In the genomic region with DNA sequence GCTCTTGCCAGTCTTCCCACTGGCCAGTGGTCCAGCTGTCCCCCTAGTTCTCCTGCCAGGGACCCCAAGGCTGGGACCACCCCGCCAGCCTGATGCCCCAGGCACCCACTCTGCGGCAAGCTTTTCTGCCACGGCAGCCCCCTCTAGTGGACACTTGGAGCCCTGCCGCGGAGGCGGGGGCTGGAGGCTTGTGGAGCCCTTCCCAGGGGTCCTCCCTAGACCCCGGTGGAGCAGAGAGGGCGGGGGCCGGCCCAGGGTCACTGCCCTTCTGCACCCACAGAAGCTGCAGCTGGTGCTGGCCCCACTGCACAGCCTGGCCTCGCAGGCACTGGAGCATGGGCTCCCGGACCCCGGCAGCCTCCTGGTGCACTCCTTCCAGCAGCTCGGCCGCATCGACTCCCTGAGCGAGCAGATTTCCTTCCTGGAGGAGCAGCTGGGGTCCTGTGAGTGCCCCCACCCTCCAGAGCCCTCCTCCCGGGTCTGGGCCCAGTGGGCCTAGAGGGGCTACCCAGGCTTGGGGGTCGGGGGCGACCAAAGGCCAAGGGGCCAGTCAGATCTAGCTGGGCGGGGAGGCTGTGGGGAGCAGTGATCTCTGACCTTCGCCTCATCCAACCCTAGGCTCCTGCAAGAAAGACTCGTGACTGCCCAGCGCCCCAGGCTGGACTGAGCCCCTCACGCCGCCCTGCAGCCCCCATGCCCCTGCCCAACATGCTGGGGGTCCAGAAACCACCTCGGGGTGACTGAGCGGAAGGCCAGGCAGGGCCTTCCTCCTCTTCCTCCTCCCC, we compare ENCODE assay signal across 8 cellular contexts. TPM values are rescaled to one million over a fixed set of nuclear protein-coding genes. Genes with fewer than 3 reads are reported as not detected.
DNase-seq lines count a peak whose midpoint lies in the region; ATAC-seq, FAIRE-seq and TF ChIP-seq lines count a peak whose summit lies in the region.

No MANE protein-coding gene starts in this region.

- no peak overlapping the region for H2AFZ ChIP-seq in Karpas-422 (ENCODE audit: low read length)

- peak; percentile 65 for ATAC-seq in CD4-positive, alpha-beta T cell (ENCODE audit: poor library complexity)
- ATAC-seq in activated CD8-positive, alpha-beta memory T cell treated with anti-CD3 and anti-CD28 coated beads, Interleukin-2, amount 10 ng/mL, durations not matched to agents 7 days and 5 days = peak; percentile 46
- peak; percentile 13 for ATAC-seq in foreskin keratinocyte
- ATAC-seq in HG03175 (IDR thresholded peaks at IDR 0.05; ENCODE audit: unreplicated experiment) = no peak

- H3K4me1 Mint-ChIP-seq in CD4-positive, alpha-beta T cell (ENCODE audit: low read depth) = no peaks in the 10 kb centered on the region
- H3K4me1 Mint-ChIP-seq in activated CD8-positive, alpha-beta memory T cell treated with anti-CD3 and anti-CD28 coated beads, Interleukin-2, amount 10 ng/mL, durations not matched to agents 7 days and 5 days = no peaks in the 10 kb centered on the region

- H3K79me2 ChIP-seq in Karpas-422 (ENCODE audit: low read length) = no peaks in the 10 kb centered on the region

- CTCF ChIA-PET in CD4-positive, alpha-beta T cell (lab: Charles Lee) = interaction anchor here (0.5 to 1.3 kb wide), 5 partner anchors 29 to 208 kb away, joined by 3 to 4 read pairs (median 3); no protein-coding TSS in a partner anchor
- CTCF ChIA-PET in activated CD8-positive, alpha-beta memory T cell treated with anti-CD3 and anti-CD28 coated beads, Interleukin-2, amount 10 ng/mL, durations not matched to agents 7 days and 5 days (lab: Charles Lee) = interaction anchor here (0.7 to 2.4 kb wide), 21 partner anchors 11 to 398 kb away, joined by 3 to 33 read pairs (median 4); a partner anchor contains a TSS

- H3K4me3 ChIP-seq in Karpas-422 (ENCODE audit: low read length) (no peak overlapping the region), small intestine (ENCODE audit: low read depth in 1 of 2, low read length in 2 of 2) (no peak overlapping the region)

- H3K27ac Mint-ChIP-seq in CD4-positive, alpha-beta T cell = no peak overlapping the region
- H3K27ac Mint-ChIP-seq in activated CD8-positive, alpha-beta memory T cell treated with anti-CD3 and anti-CD28 coated beads, Interleukin-2, amount 10 ng/mL, durations not matched to agents 7 days and 5 days = no peak overlapping the region

- no peak for FAIRE-seq in small intestine (lab: Jason Lieb, UNC)

- H3K36me3 ChIP-seq in Karpas-422 (ENCODE audit: insufficient read depth, low read length) (no peaks in the 10 kb centered on the region), small intestine (ENCODE audit: control insufficient read depth in 2 of 2, insufficient read depth in 2 of 2, low read length in 2 of 2) (peaks cover 4 to 13% of the 10 kb centered on the region in 2 donors)

- WGBS in small intestine, 3 donors = 26 to 44% (median 37%) methylated on average over 21 to 27 of the region's 27 CpGs

- H3K36me3 Mint-ChIP-seq in CD4-positive, alpha-beta T cell (ENCODE audit: low read depth) = no peaks in the 10 kb centered on the region
- H3K36me3 Mint-ChIP-seq in activated CD8-positive, alpha-beta memory T cell treated with anti-CD3 and anti-CD28 coated beads, Interleukin-2, amount 10 ng/mL, durations not matched to agents 7 days and 5 days = no peaks in the 10 kb centered on the region

- H3K27me3 Mint-ChIP-seq in CD4-positive, alpha-beta T cell = peaks cover 6% of the 10 kb centered on the region
- H3K27me3 Mint-ChIP-seq in activated CD8-positive, alpha-beta memory T cell treated with anti-CD3 and anti-CD28 coated beads, Interleukin-2, amount 10 ng/mL, durations not matched to agents 7 days and 5 days = peaks cover under 1% of the 10 kb centered on the region

- H3K9me3 Mint-ChIP-seq in CD4-positive, alpha-beta T cell = no peaks in the 10 kb centered on the region
- no peaks in the 10 kb centered on the region for H3K9me3 Mint-ChIP-seq in activated CD8-positive, alpha-beta memory T cell treated with anti-CD3 and anti-CD28 coated beads, Interleukin-2, amount 10 ng/mL, durations not matched to agents 7 days and 5 days (ENCODE audit: low read depth)

- no peaks in the 10 kb centered on the region for H3K9me3 ChIP-seq in CD4-positive, alpha-beta T cell (ENCODE audit: control insufficient read depth, low read length)
- H3K9me3 ChIP-seq in Karpas-422 (ENCODE audit: low read length) = no peaks in the 10 kb centered on the region
- H3K9me3 ChIP-seq in small intestine (ENCODE audit: control insufficient read depth, low read depth) = no peaks in the 10 kb centered on the region

- no peak overlapping the region for H3K4me3 Mint-ChIP-seq in CD4-positive, alpha-beta T cell
- H3K4me3 Mint-ChIP-seq in activated CD8-positive, alpha-beta memory T cell treated with anti-CD3 and anti-CD28 coated beads, Interleukin-2, amount 10 ng/mL, durations not matched to agents 7 days and 5 days = no peak overlapping the region

- H3K4me2 ChIP-seq in Karpas-422 (ENCODE audit: low read depth, low read length, poor library complexity, severe bottlenecking) = no peak overlapping the region

- H3K4me1 ChIP-seq in Karpas-422 (ENCODE audit: low read length) (peaks cover 4% of the 10 kb centered on the region; the same call in 1 of the 2 replicates), foreskin keratinocyte (no peaks in the 10 kb centered on the region), small intestine (ENCODE audit: control insufficient read depth in 2 of 2, insufficient read depth in 1 of 2, low read depth in 1 of 2, low read length in 1 of 2) (peaks cover 0 to 5% of the 10 kb centered on the region in 2 donors)

- H3K27ac ChIP-seq in CD4-positive, alpha-beta T cell (ENCODE audit: low read depth, low read length) = no peak overlapping the region
- no peak overlapping the region for H3K27ac ChIP-seq in Karpas-422 (ENCODE audit: low read length)
- H3K27ac ChIP-seq in foreskin keratinocyte = no peak overlapping the region
- peak overlapping the region in 1 of 2 donors; percentile 60 for H3K27ac ChIP-seq in small intestine (ENCODE audit: low read depth in 1 of 2, low read length in 1 of 2)

- H3K27me3 ChIP-seq in CD4-positive, alpha-beta T cell (ENCODE audit: control insufficient read depth, insufficient read depth, low read length) = peaks cover 9% of the 10 kb centered on the region
- H3K27me3 ChIP-seq in Karpas-422 (ENCODE audit: low read length) (no peaks in the 10 kb centered on the region), foreskin keratinocyte (peaks cover 7% of the 10 kb centered on the region), small intestine (ENCODE audit: control insufficient read depth in 2 of 2, insufficient read depth in 2 of 2, low read length in 2 of 2) (no peaks in the 10 kb centered on the region)

- no peak overlapping the region for H3K9ac ChIP-seq in Karpas-422 (ENCODE audit: low read length)

- intact Hi-C loops in CD4-positive, alpha-beta T cell (cut with DNase I, micrococcal nuclease) = no loop called here

- H3K9me2 ChIP-seq in Karpas-422 (replicated peaks; ENCODE audit: insufficient read depth, low read length) = no peaks in the 10 kb centered on the region

- peak; percentile 71 for TF ChIP-seq CTCF in CD4-positive, alpha-beta T cell (IDR thresholded peaks at IDR 0.05)
- TF ChIP-seq CTCF in foreskin keratinocyte (conservative IDR thresholded peaks at IDR 0.05) = peak; percentile 75

- DNase-seq in CD4-positive, alpha-beta T cell = peak in 9 of 10 experiments; percentile 17 to 60 (median 28)
- DNase-seq in Karpas-422 (peak; percentile 81), foreskin keratinocyte (no peak), small intestine (no peak), cerebellar cortex (ENCODE audit: low spot score) (no peak)
- peak; percentile 55 for DNase-seq in activated CD8-positive, alpha-beta memory T cell treated with anti-CD3 and anti-CD28 coated beads, Interleukin-2, amount 10 ng/mL, durations not matched to agents 7 days and 5 days
- DNase-seq in stimulated activated CD4-positive, alpha-beta T cell treated with anti-CD3 and anti-CD28 coated beads, Interleukin-1b, Interleukin-23, amount 100 ng/mL, for 4 hours (ENCODE audit: low read depth in 2 of 2) = peak; percentile 30 to 35

- POLR2A ChIA-PET in CD4-positive, alpha-beta T cell (lab: Charles Lee) = no interaction called here

- peaks cover 4% of the 10 kb centered on the region; the same call in 1 of the 2 replicates for H4K20me1 ChIP-seq in Karpas-422 (ENCODE audit: insufficient read depth, low read depth, low read length)

RNA-seq across cellular contexts. Expression of a gene that starts 9.1 kb away (rescaled TPM):
- not detected for total RNA-seq in CD4-positive, alpha-beta T cell
- not detected in 2 replicates for total RNA-seq in Karpas-422 (2014; rRNA removed; shearing (Covaris generic); ENCODE audit: low replicate concordance)
- 1 to 10 TPM in 1 of 2 experiments, under 1 TPM in 1; 0.29 to 1.1 TPM for total RNA-seq in activated CD8-positive, alpha-beta memory T cell treated with anti-CD3 and anti-CD28 coated beads, Interleukin-2, amount 10 ng/mL, durations not matched to agents 7 days and 5 days
- total RNA-seq in foreskin keratinocyte = 14.7 and 16.4 TPM in 2 replicates
- polyA plus RNA-seq in foreskin keratinocyte (19.5 and 25.1 TPM in 2 replicates), small intestine (100 to 1,000 TPM in 1 of 3 donors, 10 to 100 TPM in 2; 15.4 to 114 (median 16.8) TPM)

RNA-seq across cellular contexts. Expression of a gene that starts 15.4 kb away (rescaled TPM):
- total RNA-seq in CD4-positive, alpha-beta T cell = 1 to 10 TPM; 3.6 to 4.0 TPM
- total RNA-seq in Karpas-422 (2014; rRNA removed; shearing (Covaris generic); ENCODE audit: low replicate concordance) = 12.3 and 38.5 TPM in 2 replicates
- total RNA-seq in activated CD8-positive, alpha-beta memory T cell treated with anti-CD3 and anti-CD28 coated beads, Interleukin-2, amount 10 ng/mL, durations not matched to agents 7 days and 5 days = 10 to 100 TPM; 16.9 to 20.5 TPM
- 38.1 and 41.9 TPM in 2 replicates for total RNA-seq in foreskin keratinocyte
- polyA plus RNA-seq in foreskin keratinocyte (61.5 and 75.3 TPM in 2 replicates), small intestine (100 to 1,000 TPM; 257 to 653 (median 468) TPM)

RNA-seq across cellular contexts. Expression of a gene that starts 40.5 kb away (rescaled TPM):
- total RNA-seq in CD4-positive, alpha-beta T cell = under 1 TPM in 1 of 2 experiments, not detected in 1; 0.11 TPM
- total RNA-seq in Karpas-422 (2014; rRNA removed; shearing (Covaris generic); ENCODE audit: low replicate concordance) = not detected in 2 replicates
- not detected for total RNA-seq in activated CD8-positive, alpha-beta memory T cell treated with anti-CD3 and anti-CD28 coated beads, Interleukin-2, amount 10 ng/mL, durations not matched to agents 7 days and 5 days
- total RNA-seq in foreskin keratinocyte = 0.07 and 0.21 TPM in 2 replicates
- polyA plus RNA-seq in foreskin keratinocyte (0.18 and 0.19 TPM in 2 replicates), small intestine (10 to 100 TPM in 1 of 3 donors, 1 to 10 TPM in 1, under 1 TPM in 1; 0.22 to 12.1 (median 1.1) TPM)

Comparison
In these comparisons a context has a peak if more than half of its experiments do, and no peak if none do; other contexts are left out.
1. DNase-seq: peak in CD4-positive, alpha-beta T cell (9 of 10), Karpas-422 (single experiment), activated CD8-positive, alpha-beta memory T cell treated with anti-CD3 and anti-CD28 coated beads, Interleukin-2, amount 10 ng/mL, durations not matched to agents 7 days and 5 days (single experiment) and stimulated activated CD4-positive, alpha-beta T cell treated with anti-CD3 and anti-CD28 coated beads, Interleukin-1b, Interleukin-23, amount 100 ng/mL, for 4 hours (2 of 2); none in foreskin keratinocyte (0 of 2), small intestine (single experiment) and cerebellar cortex (single experiment).